In genomic region chr1:2821373-2821955, GRCh38 we compare ENCODE assay signal across 17 cellular contexts. TPM values are rescaled to one million over a fixed set of nuclear protein-coding genes. Genes with fewer than 3 reads are reported as not detected.
DNase-seq lines count a peak whose midpoint lies in the region; ATAC-seq, FAIRE-seq and TF ChIP-seq lines count a peak whose summit lies in the region.
"Had no signal": no experiment of that assay in that cellular context is flagged by ENCODE, and none has a peak within 500 bp of the region (broad histone marks: within the 10 kb centered on the region; RNA-seq: fewer than 3 reads in every experiment).

No MANE protein-coding gene starts in this region.

- no peak overlapping the region for H3K9ac ChIP-seq in HepG2 (ENCODE audit: insufficient read depth, low read depth, low read length)
- H3K9ac ChIP-seq in GM23248: no peak overlapping the region

- no peaks in the 10 kb centered on the region for H3K9me2 ChIP-seq in GM23248 (ENCODE audit: insufficient read depth)

- ATAC-seq in left ventricle myocardium superior: no peak
- no peak for ATAC-seq in Right ventricle myocardium superior (ENCODE audit: poor library complexity)
- ATAC-seq in HepG2: no peak
- ATAC-seq in psoas muscle: no peak

- no peak for TF ChIP-seq RAD21 in HepG2 (CRISPR knock-in tag; IDR thresholded peaks at IDR 0.05)

- no peaks in the 10 kb centered on the region for H3K9me3 ChIP-seq in HepG2 (ENCODE audit: low read length)
- no peaks in the 10 kb centered on the region for H3K9me3 ChIP-seq in psoas muscle
- no peaks in the 10 kb centered on the region for H3K9me3 ChIP-seq in GM23248 (ENCODE audit: low read depth)

- H4K20me1 ChIP-seq in HepG2 (ENCODE audit: insufficient read depth, low read length) (no peaks in the 10 kb centered on the region), GM23248 (ENCODE audit: insufficient read depth) (no peaks in the 10 kb centered on the region)

- H3F3A ChIP-seq in GM23248 (ENCODE audit: insufficient read depth): no peaks in the 10 kb centered on the region

- no peaks in the 10 kb centered on the region for H3K27me3 Mint-ChIP-seq in chondrocyte (ENCODE audit: low read depth)

- intact Hi-C loops in left ventricle myocardium superior (cut with micrococcal nuclease) (no loop called here), Right ventricle myocardium superior (cut with DNase I) (loop anchor here (5.0 kb wide), 1 partner anchor 601 kb away; no protein-coding TSS in a partner anchor), HepG2 (cut with micrococcal nuclease; ENCODE audit: unreplicated experiment) (no loop called here), psoas muscle (cut with DNase I) (no loop called here)

- H3K4me1 ChIP-seq in HepG2 (ENCODE audit: insufficient read depth, low read length) (no peaks in the 10 kb centered on the region), psoas muscle (no peaks in the 10 kb centered on the region), GM23248 (ENCODE audit: insufficient read depth) (no peaks in the 10 kb centered on the region)

- in situ Hi-C loops in HepG2 (cut with HindIII; ENCODE audit: extremely low pct_ligation_motif_present, low pct_unique_long_range_greater_than_20kb): no loop called here
- in situ Hi-C loops in GM23248 (cut with MboI): no loop called here

- no peak overlapping the region for H3K27ac ChIP-seq in HepG2 (ENCODE audit: extremely low read length, insufficient read depth, low read length)
- no peak overlapping the region for H3K27ac ChIP-seq in psoas muscle
- H3K27ac ChIP-seq in GM23248: no peak overlapping the region

- H3K4me2 ChIP-seq in HepG2 (ENCODE audit: low read depth, low read length) (no peak overlapping the region), GM23248 (ENCODE audit: unreplicated experiment) (no peak overlapping the region)

- TF ChIP-seq POLR2A in HepG2 (IDR thresholded peaks at IDR 0.05; ENCODE audit: insufficient read depth in 1 of 2, low read depth in 2 of 2, low read length in 2 of 2): no peak

- POLR2A ChIA-PET in HepG2 (lab: Yijun Ruan, JAX): no interaction called here

- peak; percentile 20 for DNase-seq in left ventricle myocardium superior
- no peak for DNase-seq in Right ventricle myocardium superior
- peak; percentile 63 for DNase-seq in chondrocyte (ENCODE audit: low spot score)
- no peak for DNase-seq in HepG2 (ENCODE audit: low spot score)
- DNase-seq in psoas muscle: peak; percentile 5 to 36
- DNase-seq in GM23248: no peak
- no peak for DNase-seq in stimulated activated CD4-positive, alpha-beta T cell treated with anti-CD3 and anti-CD28 coated beads, Interleukin-12 subunit alpha, Interleukin-12 subunit beta, amount 100 ng/mL, for 4 hours
- no peak for DNase-seq in NOMO-1 (lab: John Stamatoyannopoulos, UW; ENCODE audit: unreplicated experiment in 2 of 2)
- DNase-seq: GF-D8, H7, HCEC 1CT had no signal

- no peaks in the 10 kb centered on the region for H3K4me1 Mint-ChIP-seq in chondrocyte (ENCODE audit: low read depth)
- H3K4me1 Mint-ChIP-seq: CD4-positive, alpha-beta memory T cell had no signal

- no peak overlapping the region for H3K4me3 Mint-ChIP-seq in chondrocyte (ENCODE audit: unreplicated experiment)
- H3K4me3 Mint-ChIP-seq: CD4-positive, alpha-beta memory T cell had no signal

- no peak overlapping the region for H3K4me3 ChIP-seq in HepG2 (replicated peaks in 1 of 3; ENCODE audit: insufficient read depth in 1 of 3, low read depth in 2 of 3, low read length in 3 of 3)
- no peak overlapping the region for H3K4me3 ChIP-seq in psoas muscle
- no peak overlapping the region for H3K4me3 ChIP-seq in GM23248

- TF ChIP-seq CTCF in chondrocyte (IDR thresholded peaks at IDR 0.05) (no peak), HepG2 (CRISPR knock-in tag; IDR thresholded peaks at IDR 0.05) (no peak), psoas muscle (IDR thresholded peaks at IDR 0.05) (no peak)

- peaks cover 2 to 41% of the 10 kb centered on the region in 2 experiments; a peak in 4 of 5 replicates for H3K27me3 ChIP-seq in HepG2 (ENCODE audit: control insufficient read depth in 1 of 2, insufficient read depth in 2 of 2, low read length in 2 of 2)
- peaks cover 0 to 30% (median 3%) of the 10 kb centered on the region in 3 donors for H3K27me3 ChIP-seq in psoas muscle (ENCODE audit: insufficient read depth in 3 of 3, low read length in 2 of 3)
- no peaks in the 10 kb centered on the region for H3K27me3 ChIP-seq in GM23248 (replicated peaks; ENCODE audit: insufficient read depth)

- no peak for TF ChIP-seq EP300 in HepG2 (IDR thresholded peaks at IDR 0.05; ENCODE audit: low read depth in 2 of 2, low read length in 2 of 2)
- no peak for TF ChIP-seq EP300 in HepG2 (CRISPR knock-in tag; IDR thresholded peaks at IDR 0.05; ENCODE audit: borderline replicate concordance)

- no peaks in the 10 kb centered on the region for H3K79me2 ChIP-seq in HepG2 (ENCODE audit: insufficient read depth, low read length)
- no peaks in the 10 kb centered on the region for H3K79me2 ChIP-seq in GM23248 (ENCODE audit: insufficient read depth)

- H2AFZ ChIP-seq in HepG2 (ENCODE audit: low read length) (no peak overlapping the region), GM23248 (no peak overlapping the region)

- WGBS in HepG2 (ENCODE audit: low lambda C conversion rate): 43% methylated on average over 2 of the region's 17 CpGs
- 67 to 79% (median 72%) methylated on average over 14 to 17 of the region's 17 CpGs for WGBS in psoas muscle, 3 donors
- 31 to 48% methylated on average over 9 to 17 of the region's 17 CpGs for WGBS in GM23248 (ENCODE audit: low coverage in 1 of 2, low lambda C conversion rate in 2 of 2, missing lambda C conversion rate in 2 of 2), 2 experiments

- H3K27ac Mint-ChIP-seq in chondrocyte (ENCODE audit: unreplicated experiment): no peak overlapping the region
- H3K27ac Mint-ChIP-seq: CD4-positive, alpha-beta memory T cell had no signal

- CTCF ChIA-PET in HepG2 (lab: Yijun Ruan, JAX; ENCODE audit: low intra/inter-chr PET ratio, low total read pairs): no interaction called here

- peaks cover 22% of the 10 kb centered on the region for H3K9me3 Mint-ChIP-seq in chondrocyte (ENCODE audit: low read depth)

- H3K36me3 ChIP-seq in HepG2 (replicated peaks in 1 of 2; ENCODE audit: control insufficient read depth in 1 of 2, insufficient read depth in 2 of 2, low read length in 2 of 2) (no peaks in the 10 kb centered on the region), psoas muscle (ENCODE audit: insufficient read depth in 1 of 2, low read depth in 1 of 2) (no peaks in the 10 kb centered on the region), GM23248 (ENCODE audit: low read depth) (no peaks in the 10 kb centered on the region)

- FAIRE-seq in HepG2 (lab: Jason Lieb, UNC): no peak
- FAIRE-seq: GM12891, GM18507, H1 had no signal

- BruUV-seq in HepG2 (replicated peaks; lab: Mats Ljungman, UMichigan): no TSS peak

- H3K36me3 Mint-ChIP-seq in chondrocyte (ENCODE audit: low read depth): no peaks in the 10 kb centered on the region
- H3K36me3 Mint-ChIP-seq: CD4-positive, alpha-beta memory T cell had no signal

TF ChIP-seq in HepG2, 621 proteins besides CTCF, POLR2A, EP300 and RAD21:
- TF ChIP-seq RBM39 (IDR thresholded peaks at IDR 0.05; ENCODE audit: low read depth, low read length, poor library complexity, severe bottlenecking) (peak; percentile 20), FOXA1 (IDR thresholded peaks at IDR 0.05) (no peak), FOXA1 (CRISPR knock-in tag; IDR thresholded peaks at IDR 0.05) (no peak)

RNA-seq across cellular contexts. Expression of gene TTC34, which starts 20.0 kb away (rescaled TPM):
- total RNA-seq in left ventricle myocardium superior: 0.59 TPM
- 0.56 TPM for total RNA-seq in Right ventricle myocardium superior
- total RNA-seq in chondrocyte: 0.60 to 1.8 TPM (median 0.67 TPM) in 3 replicates
- 0.07 TPM in 1 of 2 replicates, not detected in the other for total RNA-seq in HepG2 (2016; rRNA removed; fragmentation: Illumina TruSeq; extraction: Trizol)
- not detected in 2 replicates for total RNA-seq in HepG2 (2016; cell fraction: cytosol; rRNA removed; fragmentation: Illumina TruSeq; extraction: Trizol; ENCODE audit: low read depth)
- 0.09 TPM in 1 of 2 replicates, not detected in the other for total RNA-seq in HepG2 (2016; cell fraction: insoluble cytoplasmic fraction; rRNA removed; fragmentation: Illumina TruSeq; extraction: Trizol)
- total RNA-seq in HepG2 (2016; cell fraction: membrane; rRNA removed; fragmentation: Illumina TruSeq; extraction: Trizol): 0.03 TPM in 1 of 2 replicates, not detected in the other
- 0.22 and 0.31 TPM in 2 replicates for total RNA-seq in HepG2 (2016; cell fraction: nucleus; rRNA removed; fragmentation: Illumina TruSeq; extraction: Trizol)
- polyA plus RNA-seq in HepG2 (2011; rRNA removed): 0.11 and 0.13 TPM in 2 replicates
- polyA plus RNA-seq in HepG2 (2011; cell fraction: cytosol; rRNA removed): 0.01 and 0.03 TPM in 2 replicates
- polyA plus RNA-seq in HepG2 (2011; cell fraction: nucleus; rRNA removed): 1.1 and 1.5 TPM in 2 replicates
- polyA plus RNA-seq in HepG2 (2012): 0.08 and 0.16 TPM in 2 replicates
- polyA plus RNA-seq in HepG2 (2016; cell fraction: cytosol; fragmentation: Illumina TruSeq; extraction: Trizol; ENCODE audit: low read depth): 0.01 TPM in 1 of 2 replicates, not detected in the other
- polyA plus RNA-seq in HepG2 (2016; cell fraction: insoluble cytoplasmic fraction; fragmentation: Illumina TruSeq; extraction: Trizol; ENCODE audit: low read depth): 0.03 and 0.05 TPM in 2 replicates
- polyA plus RNA-seq in HepG2 (2016; cell fraction: membrane; fragmentation: Illumina TruSeq; extraction: Trizol; ENCODE audit: low read depth): 0.03 TPM in 1 of 2 replicates, not detected in the other
- 0.33 and 0.36 TPM in 2 replicates for polyA plus RNA-seq in HepG2 (2016; cell fraction: nucleus; fragmentation: Illumina TruSeq; extraction: Trizol; ENCODE audit: insufficient read depth, low read depth)
- 0.84 and 0.87 TPM in 2 replicates for polyA minus RNA-seq in HepG2 (2011; rRNA and poly(A)+ RNA removed; ENCODE audit: low replicate concordance)
- 0.09 and 0.10 TPM in 2 replicates for polyA minus RNA-seq in HepG2 (2011; cell fraction: cytosol; rRNA and poly(A)+ RNA removed)
- 1.7 and 2.5 TPM in 2 replicates for polyA minus RNA-seq in HepG2 (2011; cell fraction: nucleus; rRNA and poly(A)+ RNA removed)
- under 1 TPM; 0.04 to 0.15 (median 0.06) TPM for total RNA-seq in psoas muscle
- polyA plus RNA-seq in psoas muscle: under 1 TPM; 0.01 to 0.03 (median 0.01) TPM
- total RNA-seq in GM23248 (2014; rRNA removed; shearing (Covaris generic)): 0.22 TPM in 1 of 2 replicates, not detected in the other
- polyA plus RNA-seq in GM23248 (2016; fragmentation: Nextera tagmentation; extraction: Ambion mirVana): 0.03 and 0.05 TPM in 2 replicates
- total RNA-seq: A172, Daoy had no signal

Comparison
In these comparisons a context has a peak if more than half of its experiments do, and no peak if none do; other contexts are left out.
1. DNase-seq: peak in left ventricle myocardium superior (single experiment), chondrocyte (single experiment) and psoas muscle (2 of 2); none in Right ventricle myocardium superior (single experiment), HepG2 (single experiment), GM23248 (single experiment), stimulated activated CD4-positive, alpha-beta T cell treated with anti-CD3 and anti-CD28 coated beads, Interleukin-12 subunit alpha, Interleukin-12 subunit beta, amount 100 ng/mL, for 4 hours (single experiment) and NOMO-1 (0 of 2).